24 cellular contexts compared by ENCODE assay signal in genomic region chr2:216591480-216591879, GRCh38. TPM values are rescaled to one million over a fixed set of nuclear protein-coding genes. Genes with fewer than 3 reads are reported as not detected.
"Had no signal": no experiment of that assay in that cellular context is flagged by ENCODE, and none has a peak within 500 bp of the region (broad histone marks: within the 10 kb centered on the region; RNA-seq: fewer than 3 reads in every experiment).

No MANE protein-coding gene starts in this region.

- H2AFZ ChIP-seq: parathyroid adenoma had no signal

- H3K4me3 ChIP-seq: left lung, lower lobe of right lung, right atrium auricular region, right lobe of liver, smooth muscle cell, stomach, testis, thyroid gland, transverse colon, upper lobe of left lung had no signal

- H3K27me3 ChIP-seq: left lung, right atrium auricular region, right lobe of liver, stomach, testis, thyroid gland, upper lobe of left lung had no signal

- FAIRE-seq: islet of Langerhans, kidney had no signal

- H3K4me2 ChIP-seq: smooth muscle cell had no signal

- H3K9me3 ChIP-seq: left lung, lower lobe of right lung, right atrium auricular region, right lobe of liver, stomach, testis, thyroid gland, transverse colon, upper lobe of left lung had no signal

- DNase-seq: hippocampal formation; immature natural killer cell; left colon; left lung; lower lobe of right lung; mammary epithelial cell; naive thymus-derived CD8-positive, alpha-beta T cell; stimulated activated CD4-positive, alpha-beta T cell treated with anti-CD3 and anti-CD28 coated beads, Interleukin-12 subunit alpha, Interleukin-12 subunit beta, amount 100 ng/mL, for 4 hours; stimulated activated CD4-positive, alpha-beta T cell treated with anti-CD3 and anti-CD28 coated beads, Interleukin-15, amount 100 ng/mL, for 24 hours; stimulated activated CD4-positive, alpha-beta T cell treated with anti-CD3 and anti-CD28 coated beads, Interleukin-2, amount 100 ng/mL, for 24 hours; stimulated activated CD4-positive, alpha-beta T cell treated with anti-CD3 and anti-CD28 coated beads, Interleukin-4, amount 100 ng/mL, for 1 hour; stimulated activated naive B cell treated with anti-CD40 and anti-IgM and Interleukin-4, amounts not matched to agents 10 μg/mL and 1 μg/mL and 100 μg/mL, for 72 hours; stimulated activated naive CD8-positive, alpha-beta T cell treated with anti-CD3 and anti-CD28 coated beads, Interleukin-15, Interleukin-2, amounts not matched to agents 100 U/mL and 50 U/mL, for 24 hours; stomach; thyroid gland; transverse colon; upper lobe of left lung had no signal

- H3K36me3 ChIP-seq: left lung, lower lobe of right lung, right atrium auricular region, right lobe of liver, stomach, thyroid gland, transverse colon, upper lobe of left lung had no signal

- H3K79me2 ChIP-seq: parathyroid adenoma had no signal

- H3K27ac ChIP-seq: left lung, lower lobe of right lung, parathyroid adenoma, right lobe of liver, thyroid gland, transverse colon, upper lobe of left lung had no signal

- ATAC-seq: left colon; naive thymus-derived CD8-positive, alpha-beta T cell; stimulated activated naive B cell treated with anti-CD40 and anti-IgM and Interleukin-4, amounts not matched to agents 10 μg/mL and 1 μg/mL and 100 μg/mL, for 72 hours; stimulated activated naive CD8-positive, alpha-beta T cell treated with anti-CD3 and anti-CD28 coated beads, Interleukin-15, Interleukin-2, amounts not matched to agents 100 U/mL and 50 U/mL, for 24 hours had no signal

- H3K4me1 ChIP-seq: parathyroid adenoma had no signal

RNA-seq across cellular contexts. Expression of gene IGFBP2, which starts 41.7 kb away (rescaled TPM):
- total RNA-seq: naive thymus-derived CD8-positive, alpha-beta T cell had no signal
